8 cellular contexts compared by ENCODE assay signal in the genomic region with DNA sequence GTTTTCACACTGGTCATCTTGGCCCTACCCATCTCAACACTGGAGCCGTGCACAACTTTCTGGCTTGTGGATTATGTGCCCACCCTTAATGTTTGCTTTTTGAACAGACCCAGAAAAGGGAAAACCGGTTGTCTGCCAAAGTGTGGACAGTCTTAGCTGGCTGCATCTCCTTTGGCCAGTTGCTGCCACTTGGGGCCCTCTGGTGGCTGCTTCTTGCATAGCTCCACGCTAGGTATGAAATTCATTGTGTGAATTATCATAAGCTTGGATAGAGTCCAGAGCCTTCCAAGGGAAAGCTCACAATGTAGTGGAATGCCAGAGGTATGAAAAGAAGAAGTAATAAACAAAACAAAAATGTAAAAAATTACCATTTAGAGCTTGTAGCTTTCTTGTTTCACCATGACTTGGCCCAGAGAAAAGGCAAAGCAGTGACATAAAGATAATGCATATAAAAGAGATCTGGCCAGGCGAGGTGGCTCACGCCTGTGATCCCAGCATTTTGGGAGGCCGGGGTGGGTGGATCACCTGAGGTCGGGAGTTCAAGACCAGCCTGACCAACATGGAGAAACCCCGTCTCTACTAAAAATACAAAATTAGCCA. TPM values are rescaled to one million over a fixed set of nuclear protein-coding genes. Genes with fewer than 3 reads are reported as not detected.
A peak's percentile ranks its signal among the peaks of the same experiment; 100 is the strongest.
DNase-seq lines count a peak whose midpoint lies in the region; TF ChIP-seq lines count a peak whose summit lies in the region.

No MANE protein-coding gene starts in this region.

- peak; percentile 94 for TF ChIP-seq CTCF in HFF-Myc (IDR thresholded peaks at IDR 0.05; ENCODE audit: low read depth, low read length, missing control alignments)

- no peak overlapping the region for H3K4me3 ChIP-seq in HFF-Myc (replicated peaks; ENCODE audit: low read depth, low read length)

- peak; percentile 25 to 48 for DNase-seq in activated CD4-positive, alpha-beta T cell treated with anti-CD3 and anti-CD28 coated beads for 24 hours (ENCODE audit: low read depth in 2 of 2)
- DNase-seq in activated CD4-positive, alpha-beta T cell treated with anti-CD3 and anti-CD28 coated beads for 1 hour, result no peak
- DNase-seq in HFF-Myc (ENCODE audit: extremely low read depth, low read depth) (peak; percentile 20), NCI-H1092 treated with DMSO at 0.1 percent for 48 hours (lab: John Stamatoyannopoulos, UW) (peak; percentile 30), dedifferentiated amniotic fluid mesenchymal stem cell (ENCODE audit: extremely low spot score) (peak; percentile 77), lung microvascular endothelial cell (ENCODE audit: low read depth in 2 of 2) (peak; percentile 73 to 74)
- DNase-seq in activated CD4-positive, CD25-positive, alpha-beta regulatory T cell treated with anti-CD3 and anti-CD28 coated beads, Interleukin-2, amount 50 U/mL, for 16 hours (ENCODE audit: low read depth, low spot score), result peak; percentile 4
- DNase-seq in stimulated activated CD8-positive, alpha-beta memory T cell treated with anti-CD3 and anti-CD28 coated beads, Interleukin-15, amount 100 ng/mL, for 24 hours (ENCODE audit: low read depth), result peak; percentile 5

RNA-seq across cellular contexts. Expression of gene SLC36A3, which starts 12.5 kb away (rescaled TPM):
- total RNA-seq in lung microvascular endothelial cell, result not detected in 2 replicates

RNA-seq across cellular contexts. Expression of gene SLC36A2, which starts 31.3 kb away (rescaled TPM):
- not detected in 2 replicates for total RNA-seq in lung microvascular endothelial cell
